ENCODE assay signal across 28 cellular contexts in the genomic region with DNA sequence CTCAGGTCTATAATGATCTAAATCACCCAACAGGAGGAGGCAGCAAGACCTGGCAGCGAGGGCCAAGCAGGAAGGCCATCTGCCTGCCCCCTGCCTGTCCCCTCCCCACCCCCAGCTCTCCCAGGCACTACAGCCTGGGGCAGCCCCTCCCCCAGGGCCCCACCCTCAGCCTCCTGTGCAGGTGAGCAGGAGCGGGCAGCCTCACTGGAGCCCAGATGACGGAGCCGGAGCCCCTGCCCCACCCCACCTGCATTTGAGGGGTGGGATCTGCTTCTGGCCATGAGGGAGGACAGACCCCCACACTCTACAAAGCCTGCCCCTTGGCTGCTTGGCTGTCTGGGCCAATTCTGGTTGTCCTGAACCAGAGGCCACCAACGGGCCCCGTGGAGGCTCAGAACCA. TPM values are rescaled to one million over a fixed set of nuclear protein-coding genes. Genes with fewer than 3 reads are reported as not detected.
"Had no signal": no experiment of that assay in that cellular context is flagged by ENCODE, and none has a peak within 500 bp of the region (broad histone marks: within the 10 kb centered on the region; RNA-seq: fewer than 3 reads in every experiment).

No MANE protein-coding gene starts in this region.

- DNase-seq: activated CD4-positive, alpha-beta memory T cell treated with anti-CD3 and anti-CD28 coated beads, Interleukin-2, amount 10 ng/mL, durations not matched to agents 7 days and 5 days; activated CD4-positive, alpha-beta T cell treated with anti-CD3 and anti-CD28 coated beads for 1 hour; activated CD4-positive, alpha-beta T cell treated with anti-CD3 and anti-CD28 coated beads, Interleukin-2, amount 10 ng/mL, durations not matched to agents 7 days and 5 days; activated CD8-positive, alpha-beta memory T cell treated with anti-CD3 and anti-CD28 coated beads, Interleukin-2, amount 50 U/mL, for 48 hours; activated gamma-delta T cell; activated naive CD4-positive, alpha-beta T cell treated with anti-CD3 and anti-CD28 coated beads, Interleukin-2, amount 10 ng/mL, durations not matched to agents 7 days and 5 days; activated naive CD8-positive, alpha-beta T cell treated with anti-CD3 and anti-CD28 coated beads, Interleukin-2, amount 10 ng/mL, durations not matched to agents 7 days and 5 days; activated T-cell treated with anti-CD3 and anti-CD28 coated beads, Interleukin-2, amount 50 U/mL, for 24 hours; brain microvascular endothelial cell; dermis blood vessel endothelial cell; effector memory CD4-positive, alpha-beta T cell; foreskin fibroblast; left lung; naive B cell; occipital lobe; stimulated activated CD4-positive, alpha-beta T cell treated with anti-CD3 and anti-CD28 coated beads, Interleukin-2, amount 100 ng/mL, for 48 hours; stimulated activated naive CD4-positive, alpha-beta T cell treated with Interleukin-2 at 50 U/mL for 16 hours; T-helper 17 cell; T1000; trophoblast cell had no signal

- H3K9ac ChIP-seq: parathyroid adenoma had no signal

- H3K9me3 ChIP-seq: heart left ventricle, left lung, psoas muscle, thoracic aorta had no signal

- ATAC-seq: esophagus mucosa, heart left ventricle, left lung, psoas muscle, SK-N-SH treated with all-trans-retinoic acid at 6 μM for 48 hours, T-helper 17 cell, WTC11 had no signal

- H3K27ac ChIP-seq: brain microvascular endothelial cell, heart left ventricle, left lung, parathyroid adenoma, psoas muscle, thoracic aorta had no signal

- H3K4me3 ChIP-seq: heart left ventricle, left lung, lung, psoas muscle, thoracic aorta had no signal

- H3K79me2 ChIP-seq: parathyroid adenoma had no signal

- H3K27me3 ChIP-seq: brain microvascular endothelial cell had no signal

- H3K36me3 ChIP-seq: brain microvascular endothelial cell, heart left ventricle, left lung, thoracic aorta had no signal

- H2AFZ ChIP-seq: parathyroid adenoma had no signal

RNA-seq across cellular contexts. Expression of a gene that starts 12.4 kb away (rescaled TPM):
- total RNA-seq: activated CD4-positive, alpha-beta T cell treated with anti-CD3 and anti-CD28 coated beads, Interleukin-2, amount 10 ng/mL, durations not matched to agents 7 days and 5 days had no signal
